Comparison of ENCODE assay signal across 29 cellular contexts in the genomic region with DNA sequence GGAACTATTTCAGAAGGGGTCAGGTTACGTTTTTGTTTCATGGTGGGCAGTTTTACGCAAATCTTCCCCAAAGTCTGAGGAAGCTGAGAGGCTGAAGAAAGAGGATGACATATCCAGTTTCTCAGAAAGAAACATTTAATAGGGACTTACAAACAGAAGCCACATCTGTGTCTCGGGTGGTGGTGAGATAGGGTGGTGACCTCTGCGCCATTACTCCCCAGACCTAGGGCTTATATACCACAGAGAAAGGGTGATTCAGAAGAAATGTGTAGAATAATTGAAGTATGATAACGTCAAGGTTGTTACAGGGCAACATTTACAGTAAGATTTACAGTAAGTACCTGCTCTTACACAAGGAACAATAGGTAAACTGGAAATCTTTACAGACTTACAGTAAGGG.
"Had no signal": no experiment of that assay in that cellular context is flagged by ENCODE, and none has a peak within 500 bp of the region (broad histone marks: within the 10 kb centered on the region; RNA-seq: fewer than 3 reads in every experiment).

No MANE protein-coding gene starts in this region.

- H3K9me3 Mint-ChIP-seq: stimulated activated naive CD8-positive, alpha-beta T cell treated with anti-CD3 and anti-CD28 coated beads, Interleukin-15, Interleukin-2, amounts not matched to agents 100 ng/mL and 50 ng/mL, for 24 hours; type B pancreatic cell had no signal

- H3K27ac Mint-ChIP-seq: stimulated activated effector memory CD8-positive, alpha-beta T cell treated with anti-CD3 and anti-CD28 coated beads, Interleukin-12 subunit alpha, Interleukin-12 subunit beta, amount 100 ng/mL, for 72 hours; stimulated activated memory B cell treated with anti-CD40 and anti-IgM and Interleukin-4, amounts not matched to agents 10 μg/mL and 1 μg/mL and 100 μg/mL, for 72 hours; stimulated activated naive B cell treated with anti-CD40 and anti-IgM and Interleukin-4, amounts not matched to agents 10 μg/mL and 1 μg/mL and 100 μg/mL, for 72 hours; stimulated activated naive CD8-positive, alpha-beta T cell treated with anti-CD3 and anti-CD28 coated beads, Interleukin-15, amount 100 ng/mL, for 72 hours; stimulated activated naive CD8-positive, alpha-beta T cell treated with anti-CD3 and anti-CD28 coated beads, Interleukin-15, Interleukin-2, amounts not matched to agents 100 ng/mL and 50 ng/mL, for 24 hours; type B pancreatic cell had no signal

- H3K27me3 ChIP-seq: stomach, suprapubic skin, testis, thyroid gland, tibial artery, tibial nerve, transverse colon, upper lobe of left lung, upper lobe of right lung, uterus, vagina had no signal

- H3K4me1 Mint-ChIP-seq: stimulated activated effector memory CD8-positive, alpha-beta T cell treated with anti-CD3 and anti-CD28 coated beads, Interleukin-12 subunit alpha, Interleukin-12 subunit beta, amount 100 ng/mL, for 72 hours; stimulated activated memory B cell treated with anti-CD40 and anti-IgM and Interleukin-4, amounts not matched to agents 10 μg/mL and 1 μg/mL and 100 μg/mL, for 72 hours; stimulated activated naive B cell treated with anti-CD40 and anti-IgM and Interleukin-4, amounts not matched to agents 10 μg/mL and 1 μg/mL and 100 μg/mL, for 72 hours; stimulated activated naive CD8-positive, alpha-beta T cell treated with anti-CD3 and anti-CD28 coated beads, Interleukin-15, amount 100 ng/mL, for 72 hours had no signal

- H3K27me3 Mint-ChIP-seq: type B pancreatic cell had no signal

- H3K4me3 ChIP-seq: stomach, suprapubic skin, testis, thoracic aorta, thyroid gland, tibial artery, tibial nerve, transverse colon, upper lobe of left lung, upper lobe of right lung, uterus, vagina had no signal

- H3K27ac ChIP-seq: stomach, suprapubic skin, testis, thoracic aorta, thyroid gland, tibial artery, tibial nerve, transverse colon, upper lobe of left lung, upper lobe of right lung, uterus, vagina had no signal

- H3K4me3 Mint-ChIP-seq: stimulated activated effector memory CD8-positive, alpha-beta T cell treated with anti-CD3 and anti-CD28 coated beads, Interleukin-12 subunit alpha, Interleukin-12 subunit beta, amount 100 ng/mL, for 72 hours; stimulated activated memory B cell treated with anti-CD40 and anti-IgM and Interleukin-4, amounts not matched to agents 10 μg/mL and 1 μg/mL and 100 μg/mL, for 72 hours; stimulated activated naive B cell treated with anti-CD40 and anti-IgM and Interleukin-4, amounts not matched to agents 10 μg/mL and 1 μg/mL and 100 μg/mL, for 72 hours; stimulated activated naive CD8-positive, alpha-beta T cell treated with anti-CD3 and anti-CD28 coated beads, Interleukin-15, amount 100 ng/mL, for 72 hours; stimulated activated naive CD8-positive, alpha-beta T cell treated with anti-CD3 and anti-CD28 coated beads, Interleukin-15, Interleukin-2, amounts not matched to agents 100 ng/mL and 50 ng/mL, for 24 hours; type B pancreatic cell had no signal

- FAIRE-seq: urothelium cell line had no signal

- H3K4me1 ChIP-seq: stomach, suprapubic skin, testis, thyroid gland, tibial artery, tibial nerve, transverse colon, upper lobe of left lung, upper lobe of right lung, uterus, vagina had no signal

- H3K9me3 ChIP-seq: suprapubic skin, testis, thoracic aorta, thyroid gland, transverse colon, upper lobe of right lung, uterus, vagina had no signal

- ATAC-seq: stimulated activated effector memory CD8-positive, alpha-beta T cell treated with anti-CD3 and anti-CD28 coated beads, Interleukin-12 subunit alpha, Interleukin-12 subunit beta, amount 100 ng/mL, for 72 hours; stimulated activated memory B cell treated with anti-CD40 and anti-IgM and Interleukin-4, amounts not matched to agents 10 μg/mL and 1 μg/mL and 100 μg/mL, for 72 hours; stimulated activated naive B cell treated with anti-CD40 and anti-IgM and Interleukin-4, amounts not matched to agents 10 μg/mL and 1 μg/mL and 100 μg/mL, for 72 hours; stimulated activated naive CD8-positive, alpha-beta T cell treated with anti-CD3 and anti-CD28 coated beads, Interleukin-15, amount 100 ng/mL, for 72 hours; stimulated activated naive CD8-positive, alpha-beta T cell treated with anti-CD3 and anti-CD28 coated beads, Interleukin-15, Interleukin-2, amounts not matched to agents 100 U/mL and 50 U/mL, for 24 hours; upper lobe of right lung had no signal

- H3K36me3 Mint-ChIP-seq: stimulated activated effector memory CD8-positive, alpha-beta T cell treated with anti-CD3 and anti-CD28 coated beads, Interleukin-12 subunit alpha, Interleukin-12 subunit beta, amount 100 ng/mL, for 72 hours; stimulated activated memory B cell treated with anti-CD40 and anti-IgM and Interleukin-4, amounts not matched to agents 10 μg/mL and 1 μg/mL and 100 μg/mL, for 72 hours; stimulated activated naive B cell treated with anti-CD40 and anti-IgM and Interleukin-4, amounts not matched to agents 10 μg/mL and 1 μg/mL and 100 μg/mL, for 72 hours; type B pancreatic cell had no signal

- H3K36me3 ChIP-seq: stomach, suprapubic skin, thoracic aorta, thyroid gland, tibial artery, tibial nerve, transverse colon, upper lobe of left lung, upper lobe of right lung, uterus, vagina had no signal

- DNase-seq: stimulated activated CD4-positive, alpha-beta T cell treated with anti-CD3 and anti-CD28 coated beads, Interleukin-2, amount 100 ng/mL, for 48 hours; stimulated activated CD4-positive, alpha-beta T cell treated with anti-CD3 and anti-CD28 coated beads, Interleukin-4, amount 100 ng/mL, for 1 hour; stimulated activated CD4-positive, alpha-beta T cell treated with anti-CD3 and anti-CD28 coated beads, Interleukin-4, amount 100 ng/mL, for 24 hours; stimulated activated CD4-positive, alpha-beta T cell treated with anti-CD3 and anti-CD28 coated beads, Interleukin-4, amount 100 ng/mL, for 4 hours; stimulated activated CD8-positive, alpha-beta memory T cell treated with anti-CD3 and anti-CD28 coated beads, Interleukin-4, amount 100 ng/mL, for 48 hours; stimulated activated naive B cell treated with anti-CD40 and anti-IgM and Interleukin-4, amounts not matched to agents 10 μg/mL and 1 μg/mL and 100 μg/mL, for 72 hours; stimulated activated naive CD4-positive, alpha-beta T cell; stimulated activated naive CD4-positive, alpha-beta T cell treated with Interleukin-2 at 50 U/mL for 16 hours; stimulated activated naive CD8-positive, alpha-beta T cell treated with anti-CD3 and anti-CD28 coated beads, Interleukin-15, amount 100 ng/mL, for 72 hours; stimulated activated naive CD8-positive, alpha-beta T cell treated with anti-CD3 and anti-CD28 coated beads, Interleukin-15, Interleukin-2, amounts not matched to agents 100 U/mL and 50 U/mL, for 24 hours; stomach; substantia nigra; testis; thyroid gland; tibial artery; transverse colon; trophoblast cell; upper lobe of left lung; upper lobe of right lung; uterus had no signal
